In the genomic region with DNA sequence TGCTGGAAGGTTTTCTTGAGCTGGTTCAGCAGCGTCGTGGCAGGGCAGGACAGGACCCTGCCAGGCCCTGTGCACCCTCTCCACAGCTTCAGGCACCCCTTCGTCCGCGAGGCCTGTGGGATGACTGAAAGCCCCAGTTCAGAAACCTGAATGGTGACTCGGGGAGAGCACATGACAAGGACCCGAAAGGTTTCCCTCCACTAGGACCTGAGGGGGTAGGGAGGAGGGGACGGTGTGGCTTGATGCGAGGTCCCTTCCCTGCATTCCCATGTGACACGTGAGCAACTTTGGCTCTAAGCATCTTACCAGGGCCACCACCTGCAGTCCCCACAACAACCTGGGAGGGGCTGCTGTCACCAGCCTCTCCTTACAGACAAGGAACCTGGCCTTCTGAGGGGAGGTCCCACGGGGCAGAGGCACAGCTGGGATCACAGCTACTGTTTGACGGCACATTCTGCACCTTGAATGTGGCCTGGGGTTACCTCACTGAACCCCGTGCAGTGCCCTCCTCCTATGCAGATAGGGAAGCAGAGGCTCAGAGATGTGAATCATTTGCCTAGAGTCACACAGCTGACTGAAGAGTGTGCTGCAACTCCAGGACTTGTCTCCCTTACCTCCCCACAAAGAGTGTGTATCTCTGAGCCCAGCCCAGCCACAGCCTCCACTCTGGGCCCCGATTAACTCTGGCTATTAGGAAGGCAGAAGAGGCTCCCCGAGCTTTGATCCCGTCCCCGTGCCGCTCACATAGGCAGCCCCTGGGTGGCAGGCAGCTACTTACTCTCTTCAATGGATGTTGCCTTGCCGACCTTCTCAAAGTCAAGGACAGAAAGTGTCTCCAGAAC, we compare ENCODE assay signal across 15 cellular contexts.
A peak's percentile ranks its signal among the peaks of the same experiment; 100 is the strongest.
DNase-seq lines count a peak whose midpoint lies in the region; ATAC-seq, FAIRE-seq and TF ChIP-seq lines count a peak whose summit lies in the region.
"Had no signal": no experiment of that assay in that cellular context is flagged by ENCODE, and none has a peak within 500 bp of the region (broad histone marks: within the 10 kb centered on the region; RNA-seq: fewer than 3 reads in every experiment).

No MANE protein-coding gene starts in this region.

- POLR2A ChIA-PET in endothelial cell of umbilical vein (lab: Charles Lee), result no interaction called here

- H3K4me1 ChIP-seq in right atrium auricular region, result peaks cover 0 to 42% of the 10 kb centered on the region in 2 donors
- peaks cover 10% of the 10 kb centered on the region for H3K4me1 ChIP-seq in endothelial cell of umbilical vein (ENCODE audit: control insufficient read depth, extremely low read depth, insufficient read depth, low read length)
- H3K4me1 ChIP-seq in upper lobe of right lung, result peaks cover 27% of the 10 kb centered on the region

- H3K79me2 ChIP-seq in endothelial cell of umbilical vein (ENCODE audit: control insufficient read depth, insufficient read depth, low read length), result no peaks in the 10 kb centered on the region

- peak; percentile 3 for ATAC-seq in Right ventricle myocardium superior (ENCODE audit: poor library complexity)
- ATAC-seq in upper lobe of right lung, result peak; percentile 29

- H3K9me3 ChIP-seq in right atrium auricular region (no peaks in the 10 kb centered on the region), endothelial cell of umbilical vein (replicated peaks; ENCODE audit: control insufficient read depth, insufficient read depth, low read length) (no peaks in the 10 kb centered on the region), upper lobe of right lung (no peaks in the 10 kb centered on the region)
- H3K9me3 ChIP-seq: heart right ventricle, upper lobe of left lung had no signal

- no peak overlapping the region for H3K4me2 ChIP-seq in endothelial cell of umbilical vein (ENCODE audit: insufficient read depth, low read length)

- H2AFZ ChIP-seq in endothelial cell of umbilical vein (ENCODE audit: low read depth, low read length), result no peak overlapping the region

- no peak for DNase-seq in Right ventricle myocardium superior
- DNase-seq in right atrium auricular region (ENCODE audit: low spot score), result no peak
- peak; percentile 76 for DNase-seq in NCI-H2171 treated with DMSO at 0.1 percent for 48 hours (lab: John Stamatoyannopoulos, UW)
- no peak for DNase-seq in endothelial cell of umbilical vein (ENCODE audit: low read depth, low spot score)
- no peak for DNase-seq in upper lobe of right lung
- no peak for DNase-seq in NCI-H1105 (lab: John Stamatoyannopoulos, UW)
- DNase-seq in stimulated activated CD8-positive, alpha-beta memory T cell treated with anti-CD3 and anti-CD28 coated beads, Interleukin-4, amount 100 ng/mL, for 48 hours, result no peak
- no peak for DNase-seq in effector CD8-positive, alpha-beta T cell (lab: John Stamatoyannopoulos, UW)
- DNase-seq: activated CD4-positive, alpha-beta T cell treated with anti-CD3 and anti-CD28 coated beads, Interleukin-2, amount 50 U/mL, for 4 hours; anterior cingulate cortex; CD8-positive, alpha-beta memory T cell; effector CD4-positive, alpha-beta T cell; heart right ventricle; NCI-H69; upper lobe of left lung had no signal

- intact Hi-C loops in Right ventricle myocardium superior (cut with DNase I), result no loop called here
- intact Hi-C loops in endothelial cell of umbilical vein (cut with micrococcal nuclease), result loop anchor here (10.0 kb wide), 1 partner anchor 150 kb away; no protein-coding TSS in a partner anchor
- intact Hi-C loops in upper lobe of right lung (cut with DNase I), result no loop called here

- H3K36me3 ChIP-seq in right atrium auricular region (no peaks in the 10 kb centered on the region), endothelial cell of umbilical vein (ENCODE audit: control insufficient read depth in 2 of 2, extremely low read depth in 1 of 2, insufficient read depth in 2 of 2, low read length in 2 of 2) (peaks cover 0 to 3% of the 10 kb centered on the region in 2 experiments), upper lobe of right lung (peaks cover 4% of the 10 kb centered on the region)

- H3K27ac ChIP-seq in right atrium auricular region (no peak overlapping the region), endothelial cell of umbilical vein (ENCODE audit: insufficient read depth, low read depth, low read length) (no peak overlapping the region), upper lobe of right lung (no peak overlapping the region)
- H3K27ac ChIP-seq: heart right ventricle, upper lobe of left lung had no signal

- no peak for FAIRE-seq in endothelial cell of umbilical vein (lab: Jason Lieb, UNC)

- dilution Hi-C loops in endothelial cell of umbilical vein (cut with MboI; ENCODE audit: extremely low pct_ligation_motif_present, low sequenced_read_pairs), result no loop called here

- no peaks in the 10 kb centered on the region for H4K20me1 ChIP-seq in endothelial cell of umbilical vein (replicated peaks; ENCODE audit: control insufficient read depth, extremely low read depth, insufficient read depth, low read length)

- H3K27me3 ChIP-seq in right atrium auricular region (no peaks in the 10 kb centered on the region), endothelial cell of umbilical vein (ENCODE audit: control insufficient read depth in 2 of 2, insufficient read depth in 2 of 2, low read length in 2 of 2) (peaks cover 0 to 2% of the 10 kb centered on the region in 2 experiments), upper lobe of right lung (no peaks in the 10 kb centered on the region)
- H3K27me3 ChIP-seq: upper lobe of left lung had no signal

- CTCF ChIA-PET in endothelial cell of umbilical vein (lab: Charles Lee), result interaction anchor here (1.2 to 1.5 kb wide), 2 partner anchors 10 to 155 kb away, joined by 4 to 5 read pairs; no protein-coding TSS in a partner anchor

- no TSS peak for BruUV-seq in endothelial cell of umbilical vein (replicated peaks; lab: Mats Ljungman, UMichigan)

- TF ChIP-seq POLR2A in endothelial cell of umbilical vein (IDR thresholded peaks at IDR 0.05; ENCODE audit: low read depth, low read length), result no peak

- H3K4me3 ChIP-seq in right atrium auricular region, result no peak overlapping the region
- H3K4me3 ChIP-seq in endothelial cell of umbilical vein (replicated peaks in 1 of 3; ENCODE audit: insufficient read depth in 1 of 3, low read depth in 1 of 3, low read length in 3 of 3), result no peak overlapping the region
- H3K4me3 ChIP-seq in upper lobe of right lung, result no peak overlapping the region
- H3K4me3 ChIP-seq: heart right ventricle, upper lobe of left lung had no signal

- no peaks in the 10 kb centered on the region for H3K9me1 ChIP-seq in endothelial cell of umbilical vein (replicated peaks; ENCODE audit: control insufficient read depth, extremely low read depth, insufficient read depth, low read length)

- TF ChIP-seq CTCF in right atrium auricular region (IDR thresholded peaks at IDR 0.05) (no peak), endothelial cell of umbilical vein (IDR thresholded peaks at IDR 0.05; ENCODE audit: extremely low read depth in 1 of 2, insufficient read depth in 1 of 2, low read depth in 1 of 2, low read length in 2 of 2) (no peak), upper lobe of right lung (IDR thresholded peaks at IDR 0.05) (no peak)

- no peak overlapping the region for H3K9ac ChIP-seq in endothelial cell of umbilical vein (replicated peaks; ENCODE audit: extremely low read depth, insufficient read depth, low read length)

TF ChIP-seq in endothelial cell of umbilical vein, 7 proteins besides CTCF, POLR2A, EP300 and RAD21:
- TF ChIP-seq POLR2AphosphoS5 (IDR thresholded peaks at IDR 0.05; ENCODE audit: insufficient read depth, low read depth, low read length) (peak; percentile 33), EZH2 (IDR thresholded peaks at IDR 0.05; ENCODE audit: borderline replicate concordance, low read depth, low read length, severe bottlenecking) (peak; percentile 44), JUN (IDR thresholded peaks at IDR 0.05; ENCODE audit: borderline replicate concordance, insufficient read depth, insufficient read length, low read depth) (no peak), FOS (IDR thresholded peaks at IDR 0.05; ENCODE audit: borderline replicate concordance, insufficient read depth, low read length) (no peak), MYC (IDR thresholded peaks at IDR 0.05; ENCODE audit: low read depth, low read length) (no peak), GATA2 (IDR thresholded peaks at IDR 0.05; ENCODE audit: insufficient read depth, insufficient read length, low read depth, low read length) (no peak)
- TF ChIP-seq, protein P1, sequence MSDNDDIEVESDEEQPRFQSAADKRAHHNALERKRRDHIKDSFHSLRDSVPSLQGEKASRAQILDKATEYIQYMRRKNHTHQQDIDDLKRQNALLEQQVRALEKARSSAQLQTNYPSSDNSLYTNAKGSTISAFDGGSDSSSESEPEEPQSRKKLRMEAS (IDR thresholded peaks at IDR 0.05; ENCODE audit: insufficient read depth, insufficient read length), result no peak
